In the genomic region with DNA sequence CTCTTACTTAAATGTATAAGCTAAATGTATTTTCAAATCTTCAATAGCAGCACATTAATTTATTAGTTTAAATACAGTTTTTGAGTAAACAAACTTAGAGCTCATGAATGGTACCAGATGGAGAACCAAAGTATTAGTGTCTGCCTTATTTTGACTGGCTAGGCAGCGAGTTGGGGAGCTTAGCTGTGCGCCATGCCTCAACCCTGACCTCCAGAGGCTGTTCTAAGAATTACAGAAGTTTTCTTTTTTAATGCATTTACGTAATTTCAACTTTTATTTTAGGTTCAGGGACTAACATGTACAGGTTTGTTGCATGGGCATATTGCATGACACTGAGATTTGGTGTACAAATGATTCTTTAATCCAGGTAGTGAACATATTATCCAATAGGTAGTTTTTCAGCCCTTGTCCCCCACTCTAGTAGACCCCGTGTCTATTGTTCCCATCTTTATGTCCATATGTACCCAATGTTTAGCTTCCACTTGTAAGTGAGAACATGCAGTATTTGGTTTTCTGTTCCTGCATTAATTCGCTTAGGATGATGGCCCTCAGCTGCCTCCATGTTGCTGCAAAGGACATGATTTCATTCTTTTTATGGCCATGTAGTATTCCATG, we compare ENCODE assay signal across 9 cellular contexts.
DNase-seq lines count a peak whose midpoint lies in the region; ATAC-seq and TF ChIP-seq lines count a peak whose summit lies in the region.
"Had no signal": no experiment of that assay in that cellular context is flagged by ENCODE, and none has a peak within 500 bp of the region (broad histone marks: within the 10 kb centered on the region; RNA-seq: fewer than 3 reads in every experiment).

No MANE protein-coding gene starts in this region.

- H3K27ac Mint-ChIP-seq in T-helper 17 cell = no peak overlapping the region

- H3K27me3 ChIP-seq in BE2C (no peaks in the 10 kb centered on the region), dorsolateral prefrontal cortex (no peaks in the 10 kb centered on the region), psoas muscle (ENCODE audit: insufficient read depth in 3 of 3, low read length in 2 of 3) (no peaks in the 10 kb centered on the region)
- H3K27me3 ChIP-seq: SJSA1 had no signal

- no peaks in the 10 kb centered on the region for H3K4me1 Mint-ChIP-seq in T-helper 17 cell

- H3K36me3 ChIP-seq in BE2C (no peaks in the 10 kb centered on the region), psoas muscle (ENCODE audit: insufficient read depth in 1 of 2, low read depth in 1 of 2) (no peaks in the 10 kb centered on the region)

- WGBS in psoas muscle, 3 donors = 48 to 53% (median 52%) methylated on average over 5 of the region's 5 CpGs

- no peaks in the 10 kb centered on the region for H3K36me3 Mint-ChIP-seq in T-helper 17 cell (ENCODE audit: low read depth)

- peaks cover 10% of the 10 kb centered on the region; the same call in 1 of the 2 replicates for H3K4me1 ChIP-seq in BE2C
- H3K4me1 ChIP-seq in psoas muscle = no peaks in the 10 kb centered on the region
- H3K4me1 ChIP-seq: SJSA1 had no signal

- ATAC-seq in GM18858 (IDR thresholded peaks at IDR 0.05; ENCODE audit: unreplicated experiment) (peak; percentile 91), HG02970 (IDR thresholded peaks at IDR 0.05; ENCODE audit: low FRiP score, unreplicated experiment) (peak; percentile 89), psoas muscle (no peak), T-helper 17 cell (no peak)

- H3K9me3 ChIP-seq in BE2C (no peaks in the 10 kb centered on the region), psoas muscle (no peaks in the 10 kb centered on the region), T-helper 17 cell (ENCODE audit: control insufficient read depth, low read length, poor library complexity, severe bottlenecking) (no peaks in the 10 kb centered on the region)
- H3K9me3 ChIP-seq: SJSA1 had no signal

- H3K4me3 ChIP-seq in BE2C (ENCODE audit: low read depth, low read length) (no peak overlapping the region), dorsolateral prefrontal cortex (no peak overlapping the region), psoas muscle (no peak overlapping the region)
- H3K4me3 ChIP-seq: SJSA1 had no signal

- intact Hi-C loops in dorsolateral prefrontal cortex (cut with DNase I) (no loop called here), psoas muscle (cut with DNase I) (loop anchor here in 1 of 2 donors (10.0 kb wide), 1 partner anchor 163 kb away; no protein-coding TSS in a partner anchor)

- H3K27ac ChIP-seq in dorsolateral prefrontal cortex (no peak overlapping the region), psoas muscle (no peak overlapping the region)
- H3K27ac ChIP-seq: SJSA1 had no signal

- H3K4me3 Mint-ChIP-seq in T-helper 17 cell = no peak overlapping the region

- DNase-seq in BE2C (peak; percentile 53), NCI-H524 treated with DMSO at 0.1 percent for 48 hours (lab: John Stamatoyannopoulos, UW) (peak; percentile 12), dorsolateral prefrontal cortex (no peak), psoas muscle (no peak), NCI-H1436 treated with DMSO at 0.1 percent for 48 hours (lab: John Stamatoyannopoulos, UW) (no peak), T-helper 17 cell (no peak)

- H3K27me3 Mint-ChIP-seq in T-helper 17 cell = no peaks in the 10 kb centered on the region

- TF ChIP-seq CTCF in BE2C (IDR thresholded peaks at IDR 0.05; ENCODE audit: low read depth, low read length) = peak; percentile 86
- TF ChIP-seq CTCF in dorsolateral prefrontal cortex (IDR thresholded peaks at IDR 0.05 in 54 of 56, conservative IDR thresholded peaks at IDR 0.05 in 2 of 56; ENCODE audit: low read depth in 1 of 56, partially characterized antibody in 56 of 56) = peak in 38 of 56 donors; percentile 9 to 50 (median 26)
- peak; percentile 39 for TF ChIP-seq CTCF in psoas muscle (IDR thresholded peaks at IDR 0.05)

Comparison
In these comparisons a context has a peak if more than half of its experiments do, and no peak if none do; other contexts are left out.
1. DNase-seq: peak in BE2C (single experiment) and NCI-H524 treated with DMSO at 0.1 percent for 48 hours (single experiment); none in dorsolateral prefrontal cortex (0 of 10), psoas muscle (0 of 2), NCI-H1436 treated with DMSO at 0.1 percent for 48 hours (single experiment) and T-helper 17 cell (0 of 3).
2. CTCF ChIP-seq: peak in every context shown above with its lines; median percentile 86 in BE2C; 39 in psoas muscle; 26 in dorsolateral prefrontal cortex.
3. ATAC-seq: peak in GM18858 (single experiment) and HG02970 (single experiment); none in psoas muscle (0 of 4) and T-helper 17 cell (single experiment).